1 cellular context compared by ENCODE assay signal in the genomic region with DNA sequence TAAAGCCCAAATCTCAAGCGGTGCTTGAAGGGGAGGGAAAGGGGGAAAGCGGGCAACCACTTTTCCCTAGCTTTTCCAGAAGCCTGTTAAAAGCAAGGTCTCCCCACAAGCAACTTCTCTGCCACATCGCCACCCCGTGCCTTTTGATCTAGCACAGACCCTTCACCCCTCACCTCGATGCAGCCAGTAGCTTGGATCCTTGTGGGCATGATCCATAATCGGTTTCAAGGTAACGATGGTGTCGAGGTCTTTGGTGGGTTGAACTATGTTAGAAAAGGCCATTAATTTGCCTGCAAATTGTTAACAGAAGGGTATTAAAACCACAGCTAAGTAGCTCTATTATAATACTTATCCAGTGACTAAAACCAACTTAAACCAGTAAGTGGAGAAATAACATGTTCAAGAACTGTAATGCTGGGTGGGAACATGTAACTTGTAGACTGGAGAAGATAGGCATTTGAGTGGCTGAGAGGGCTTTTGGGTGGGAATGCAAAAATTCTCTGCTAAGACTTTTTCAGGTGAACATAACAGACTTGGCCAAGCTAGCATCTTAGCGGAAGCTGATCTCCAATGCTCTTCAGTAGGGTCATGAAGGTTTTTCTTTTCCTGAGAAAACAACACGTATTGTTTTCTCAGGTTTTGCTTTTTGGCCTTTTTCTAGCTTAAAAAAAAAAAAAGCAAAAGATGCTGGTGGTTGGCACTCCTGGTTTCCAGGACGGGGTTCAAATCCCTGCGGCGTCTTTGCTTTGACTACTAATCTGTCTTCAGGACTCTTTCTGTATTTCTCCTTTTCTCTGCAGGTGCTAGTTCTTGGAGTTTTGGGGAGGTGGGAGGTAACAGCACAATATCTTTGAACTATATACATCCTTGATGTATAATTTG.
A peak's percentile ranks its signal among the peaks of the same experiment; 100 is the strongest.
TF ChIP-seq lines count a peak whose summit lies in the region.

No MANE protein-coding gene starts in this region.

TF ChIP-seq in H1, 55 proteins besides CTCF, POLR2A, EP300 and RAD21 (continued from another document):
- peak; percentile 92 for TF ChIP-seq SIRT6 (IDR thresholded peaks at IDR 0.05; ENCODE audit: low read length)
- TF ChIP-seq, protein P1, sequence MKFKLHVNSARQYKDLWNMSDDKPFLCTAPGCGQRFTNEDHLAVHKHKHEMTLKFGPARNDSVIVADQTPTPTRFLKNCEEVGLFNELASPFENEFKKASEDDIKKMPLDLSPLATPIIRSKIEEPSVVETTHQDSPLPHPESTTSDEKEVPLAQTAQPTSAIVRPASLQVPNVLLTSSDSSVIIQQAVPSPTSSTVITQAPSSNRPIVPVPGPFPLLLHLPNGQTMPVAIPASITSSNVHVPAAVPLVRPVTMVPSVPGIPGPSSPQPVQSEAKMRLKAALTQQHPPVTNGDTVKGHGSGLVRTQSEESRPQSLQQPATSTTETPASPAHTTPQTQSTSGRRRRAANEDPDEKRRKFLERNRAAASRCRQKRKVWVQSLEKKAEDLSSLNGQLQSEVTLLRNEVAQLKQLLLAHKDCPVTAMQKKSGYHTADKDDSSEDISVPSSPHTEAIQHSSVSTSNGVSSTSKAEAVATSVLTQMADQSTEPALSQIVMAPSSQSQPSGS (IDR thresholded peaks at IDR 0.05; ENCODE audit: low read length) = peak; percentile 13
- no peak for TF ChIP-seq POU5F1 (IDR thresholded peaks at IDR 0.05; ENCODE audit: low read depth, low read length)
- TF ChIP-seq SRF (IDR thresholded peaks at IDR 0.05; ENCODE audit: low read depth, low read length) = no peak
